In the genomic region with DNA sequence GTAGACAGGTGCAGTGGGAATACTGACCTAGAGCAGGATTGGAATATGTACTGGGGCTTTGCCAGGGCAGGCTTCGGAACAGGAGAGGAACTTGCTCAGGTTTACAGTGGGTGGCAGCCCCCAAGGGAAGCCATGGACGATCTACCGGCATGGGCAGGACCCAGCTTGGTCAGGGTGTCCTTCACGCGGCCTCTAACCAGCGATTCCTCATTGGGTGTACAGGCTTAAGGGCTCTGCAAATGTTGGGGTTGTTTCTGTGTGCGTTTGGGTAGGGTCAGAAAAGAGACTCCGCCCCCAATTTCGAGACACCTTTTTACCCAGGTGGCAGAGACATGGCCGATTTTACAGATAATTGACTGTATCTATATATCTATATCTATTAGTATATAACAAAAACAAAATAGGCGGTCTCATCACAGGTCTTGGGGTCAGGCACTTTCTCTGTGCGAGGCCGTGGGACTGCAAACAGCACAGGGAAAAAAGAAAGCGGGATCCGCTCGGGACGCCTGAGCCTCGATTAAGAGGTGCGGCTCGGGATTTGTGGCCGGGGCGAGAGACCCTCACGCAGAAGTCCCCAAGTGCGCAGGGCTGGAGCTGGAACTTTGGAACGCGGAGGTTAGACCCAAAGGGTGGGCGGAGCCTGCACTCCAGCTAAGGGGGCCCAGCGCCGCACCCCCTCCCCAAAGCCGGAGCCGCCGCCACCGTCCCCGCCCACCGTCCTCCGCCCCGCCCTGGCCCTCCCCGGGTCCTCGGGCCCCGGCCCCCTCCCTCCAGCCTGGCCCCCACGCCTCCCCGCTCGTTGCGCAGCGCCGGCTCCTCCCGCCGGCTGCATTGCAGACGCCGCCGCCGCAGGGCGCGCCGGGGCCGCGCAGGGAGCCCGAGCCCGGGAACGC, we compare ENCODE assay signal across 1 cellular context.
TF ChIP-seq lines count a peak whose summit lies in the region.

No MANE protein-coding gene starts in this region.

TF ChIP-seq in HCT116, 20 proteins besides CTCF, POLR2A, EP300 and RAD21:
- TF ChIP-seq, protein P1, sequence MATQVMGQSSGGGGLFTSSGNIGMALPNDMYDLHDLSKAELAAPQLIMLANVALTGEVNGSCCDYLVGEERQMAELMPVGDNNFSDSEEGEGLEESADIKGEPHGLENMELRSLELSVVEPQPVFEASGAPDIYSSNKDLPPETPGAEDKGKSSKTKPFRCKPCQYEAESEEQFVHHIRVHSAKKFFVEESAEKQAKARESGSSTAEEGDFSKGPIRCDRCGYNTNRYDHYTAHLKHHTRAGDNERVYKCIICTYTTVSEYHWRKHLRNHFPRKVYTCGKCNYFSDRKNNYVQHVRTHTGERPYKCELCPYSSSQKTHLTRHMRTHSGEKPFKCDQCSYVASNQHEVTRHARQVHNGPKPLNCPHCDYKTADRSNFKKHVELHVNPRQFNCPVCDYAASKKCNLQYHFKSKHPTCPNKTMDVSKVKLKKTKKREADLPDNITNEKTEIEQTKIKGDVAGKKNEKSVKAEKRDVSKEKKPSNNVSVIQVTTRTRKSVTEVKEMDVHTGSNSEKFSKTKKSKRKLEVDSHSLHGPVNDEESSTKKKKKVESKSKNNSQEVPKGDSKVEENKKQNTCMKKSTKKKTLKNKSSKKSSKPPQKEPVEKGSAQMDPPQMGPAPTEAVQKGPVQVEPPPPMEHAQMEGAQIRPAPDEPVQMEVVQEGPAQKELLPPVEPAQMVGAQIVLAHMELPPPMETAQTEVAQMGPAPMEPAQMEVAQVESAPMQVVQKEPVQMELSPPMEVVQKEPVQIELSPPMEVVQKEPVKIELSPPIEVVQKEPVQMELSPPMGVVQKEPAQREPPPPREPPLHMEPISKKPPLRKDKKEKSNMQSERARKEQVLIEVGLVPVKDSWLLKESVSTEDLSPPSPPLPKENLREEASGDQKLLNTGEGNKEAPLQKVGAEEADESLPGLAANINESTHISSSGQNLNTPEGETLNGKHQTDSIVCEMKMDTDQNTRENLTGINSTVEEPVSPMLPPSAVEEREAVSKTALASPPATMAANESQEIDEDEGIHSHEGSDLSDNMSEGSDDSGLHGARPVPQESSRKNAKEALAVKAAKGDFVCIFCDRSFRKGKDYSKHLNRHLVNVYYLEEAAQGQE (IDR thresholded peaks at IDR 0.05; ENCODE audit: low read depth), result no peak
- TF ChIP-seq FOSL1 (IDR thresholded peaks at IDR 0.05; ENCODE audit: low read depth) (no peak), SP1 (IDR thresholded peaks at IDR 0.05; ENCODE audit: low read depth) (no peak), JUND (IDR thresholded peaks at IDR 0.05) (no peak), EZH2 (IDR thresholded peaks at IDR 0.05) (no peak), EZH2phosphoT487 (IDR thresholded peaks at IDR 0.05; ENCODE audit: borderline replicate concordance) (no peak), CEBPB (IDR thresholded peaks at IDR 0.05; ENCODE audit: low read depth) (no peak), CBX3 (IDR thresholded peaks at IDR 0.05; ENCODE audit: low read depth) (no peak)
- TF ChIP-seq, protein P2, sequence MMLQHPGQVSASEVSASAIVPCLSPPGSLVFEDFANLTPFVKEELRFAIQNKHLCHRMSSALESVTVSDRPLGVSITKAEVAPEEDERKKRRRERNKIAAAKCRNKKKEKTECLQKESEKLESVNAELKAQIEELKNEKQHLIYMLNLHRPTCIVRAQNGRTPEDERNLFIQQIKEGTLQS (IDR thresholded peaks at IDR 0.05), result no peak
- TF ChIP-seq, protein P3, sequence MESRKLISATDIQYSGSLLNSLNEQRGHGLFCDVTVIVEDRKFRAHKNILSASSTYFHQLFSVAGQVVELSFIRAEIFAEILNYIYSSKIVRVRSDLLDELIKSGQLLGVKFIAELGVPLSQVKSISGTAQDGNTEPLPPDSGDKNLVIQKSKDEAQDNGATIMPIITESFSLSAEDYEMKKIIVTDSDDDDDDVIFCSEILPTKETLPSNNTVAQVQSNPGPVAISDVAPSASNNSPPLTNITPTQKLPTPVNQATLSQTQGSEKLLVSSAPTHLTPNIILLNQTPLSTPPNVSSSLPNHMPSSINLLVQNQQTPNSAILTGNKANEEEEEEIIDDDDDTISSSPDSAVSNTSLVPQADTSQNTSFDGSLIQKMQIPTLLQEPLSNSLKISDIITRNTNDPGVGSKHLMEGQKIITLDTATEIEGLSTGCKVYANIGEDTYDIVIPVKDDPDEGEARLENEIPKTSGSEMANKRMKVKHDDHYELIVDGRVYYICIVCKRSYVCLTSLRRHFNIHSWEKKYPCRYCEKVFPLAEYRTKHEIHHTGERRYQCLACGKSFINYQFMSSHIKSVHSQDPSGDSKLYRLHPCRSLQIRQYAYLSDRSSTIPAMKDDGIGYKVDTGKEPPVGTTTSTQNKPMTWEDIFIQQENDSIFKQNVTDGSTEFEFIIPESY (IDR thresholded peaks at IDR 0.05; ENCODE audit: extremely low read depth, insufficient replicate concordance, low read length), result no peak
- TF ChIP-seq, protein P4, sequence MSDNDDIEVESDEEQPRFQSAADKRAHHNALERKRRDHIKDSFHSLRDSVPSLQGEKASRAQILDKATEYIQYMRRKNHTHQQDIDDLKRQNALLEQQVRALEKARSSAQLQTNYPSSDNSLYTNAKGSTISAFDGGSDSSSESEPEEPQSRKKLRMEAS (IDR thresholded peaks at IDR 0.05), result no peak
